Comparison of ENCODE assay signal across 15 cellular contexts in the genomic region with DNA sequence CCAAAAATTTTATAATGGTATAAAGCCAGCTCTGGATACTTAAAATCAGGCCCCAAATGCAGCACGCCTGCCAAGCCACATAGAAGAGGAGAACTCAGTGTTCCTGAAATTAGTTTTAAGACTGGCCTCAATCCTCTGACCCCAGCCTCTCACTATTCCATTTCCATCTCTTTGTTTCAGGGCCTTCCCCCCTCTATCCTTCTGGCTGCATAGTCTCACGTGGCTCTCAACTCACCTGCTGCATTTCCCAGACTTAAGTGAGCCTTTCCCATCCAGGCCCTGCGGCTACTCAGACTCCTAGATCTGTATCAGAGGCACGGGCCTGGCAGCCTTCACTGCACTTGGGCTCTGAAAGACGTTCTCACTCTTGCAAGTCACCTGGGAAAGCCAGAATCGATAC. TPM values are rescaled to one million over a fixed set of nuclear protein-coding genes. Genes with fewer than 3 reads are reported as not detected.
DNase-seq lines count a peak whose midpoint lies in the region; ATAC-seq and TF ChIP-seq lines count a peak whose summit lies in the region.
"Had no signal": no experiment of that assay in that cellular context is flagged by ENCODE, and none has a peak within 500 bp of the region (broad histone marks: within the 10 kb centered on the region; RNA-seq: fewer than 3 reads in every experiment).

No MANE protein-coding gene starts in this region.

- ATAC-seq in T-helper 17 cell: no peak
- ATAC-seq in GM19351 (IDR thresholded peaks at IDR 0.05; ENCODE audit: unreplicated experiment): no peak

- TF ChIP-seq POLR2A in suprapubic skin (IDR thresholded peaks at IDR 0.05): no peak

- H3K4me1 ChIP-seq in suprapubic skin: peaks cover 34% of the 10 kb centered on the region

- H3K27ac Mint-ChIP-seq in T-helper 17 cell (peak overlapping the region; percentile 51), endothelial cell (ENCODE audit: unreplicated experiment) (no peak overlapping the region)
- H3K27ac Mint-ChIP-seq: activated naive CD4-positive, alpha-beta T cell treated with anti-CD3 and anti-CD28 coated beads for 36 hours had no signal

- no peaks in the 10 kb centered on the region for H3K36me3 ChIP-seq in suprapubic skin
- H3K36me3 ChIP-seq: colonic mucosa, SJSA1 had no signal

- H3K27me3 ChIP-seq in suprapubic skin: no peaks in the 10 kb centered on the region
- H3K27me3 ChIP-seq: colonic mucosa, SJSA1 had no signal

- H3K9me3 ChIP-seq in T-helper 17 cell (ENCODE audit: control insufficient read depth, low read length, poor library complexity, severe bottlenecking): no peaks in the 10 kb centered on the region
- no peaks in the 10 kb centered on the region for H3K9me3 ChIP-seq in suprapubic skin
- H3K9me3 ChIP-seq: colonic mucosa, SJSA1 had no signal

- H3K4me3 ChIP-seq in suprapubic skin: no peak overlapping the region
- H3K4me3 ChIP-seq: colonic mucosa, SJSA1 had no signal

- H3K9me3 Mint-ChIP-seq in endothelial cell (ENCODE audit: unreplicated experiment): no peaks in the 10 kb centered on the region
- H3K9me3 Mint-ChIP-seq: activated naive CD4-positive, alpha-beta T cell treated with anti-CD3 and anti-CD28 coated beads for 36 hours had no signal

- DNase-seq in DMS53 (lab: John Stamatoyannopoulos, UW) (peak; percentile 1), DMS53 treated with DMSO at 0.1 percent for 48 hours (lab: John Stamatoyannopoulos, UW; ENCODE audit: unreplicated experiment) (no peak), T-helper 17 cell (no peak), left kidney (ENCODE audit: low read depth, low spot score) (peak; percentile 68), suprapubic skin (ENCODE audit: low spot score in 2 of 2) (no peak), middle frontal gyrus (ENCODE audit: extremely low spot score, low spot score) (no peak), endothelial cell (ENCODE audit: low spot score) (no peak)
- DNase-seq: activated naive CD4-positive, alpha-beta T cell treated with anti-CD3 and anti-CD28 coated beads for 36 hours; DMS79 treated with DMSO at 0.1 percent for 48 hours; NCI-H1048; NCI-H69; posterior cingulate gyrus had no signal

- no peak for TF ChIP-seq EP300 in suprapubic skin (IDR thresholded peaks at IDR 0.05)

- H3K36me3 Mint-ChIP-seq in T-helper 17 cell (ENCODE audit: low read depth): no peaks in the 10 kb centered on the region
- no peaks in the 10 kb centered on the region for H3K36me3 Mint-ChIP-seq in endothelial cell (ENCODE audit: low read depth, unreplicated experiment)

- H3K4me1 Mint-ChIP-seq in T-helper 17 cell (peaks cover 5% of the 10 kb centered on the region), endothelial cell (ENCODE audit: unreplicated experiment) (peaks cover 5% of the 10 kb centered on the region)

- H3K4me3 Mint-ChIP-seq in T-helper 17 cell (no peak overlapping the region), endothelial cell (ENCODE audit: unreplicated experiment) (no peak overlapping the region)
- H3K4me3 Mint-ChIP-seq: activated naive CD4-positive, alpha-beta T cell treated with anti-CD3 and anti-CD28 coated beads for 36 hours had no signal

- TF ChIP-seq CTCF in suprapubic skin (IDR thresholded peaks at IDR 0.05) (no peak), endothelial cell (IDR thresholded peaks at IDR 0.05; ENCODE audit: unreplicated experiment) (no peak)

- 40% methylated on average over 6 of the region's 6 CpGs for WGBS in suprapubic skin

- peaks cover 18% of the 10 kb centered on the region for H3K27me3 Mint-ChIP-seq in T-helper 17 cell
- H3K27me3 Mint-ChIP-seq in endothelial cell (ENCODE audit: unreplicated experiment): peaks cover 2% of the 10 kb centered on the region

- H3K27ac ChIP-seq in suprapubic skin: peak overlapping the region; percentile 82
- H3K27ac ChIP-seq: SJSA1 had no signal

RNA-seq across cellular contexts. Expression of a gene that starts 5.2 kb away (rescaled TPM):
- total RNA-seq in T-helper 17 cell (10 to 100 TPM; 10.4 to 13.9 TPM), suprapubic skin (10 to 100 TPM; 14.4 to 42.2 (median 19.5) TPM), endothelial cell (ENCODE audit: unreplicated experiment) (21.4 TPM)

Comparison
In these comparisons a context has a peak if more than half of its experiments do, and no peak if none do; other contexts are left out.
1. DNase-seq: peak in DMS53 (single experiment) and left kidney (single experiment); none in DMS53 treated with DMSO at 0.1 percent for 48 hours (single experiment), T-helper 17 cell (0 of 3), suprapubic skin (0 of 2), middle frontal gyrus (single experiment) and endothelial cell (single experiment).